Comparison of ENCODE assay signal across 32 cellular contexts in genomic region chr1:115137191-115137590, GRCh38.
"Had no signal": no experiment of that assay in that cellular context is flagged by ENCODE, and none has a peak within 500 bp of the region (broad histone marks: within the 10 kb centered on the region; RNA-seq: fewer than 3 reads in every experiment).

No MANE protein-coding gene starts in this region.

- H3K27ac Mint-ChIP-seq: activated CD4-positive, alpha-beta T cell treated with anti-CD3 and anti-CD28 coated beads for 36 hours; activated CD4-positive, alpha-beta T cell treated with anti-CD3 and anti-CD28 coated beads, Interleukin-2, amount 10 ng/mL, durations not matched to agents 7 days and 5 days; activated CD8-positive, alpha-beta T cell treated with anti-CD3 and anti-CD28 coated beads, Interleukin-2, amount 10 ng/mL, durations not matched to agents 7 days and 5 days; activated naive CD4-positive, alpha-beta T cell treated with anti-CD3 and anti-CD28 coated beads, Interleukin-2, amount 50 U/mL, for 24 hours; activated naive CD8-positive, alpha-beta T cell treated with anti-CD3 and anti-CD28 coated beads, Interleukin-2, amount 10 ng/mL, durations not matched to agents 7 days and 5 days; activated T-cell treated with anti-CD3 and anti-CD28 coated beads, Interleukin-2, amount 50 U/mL, for 24 hours; activated T-helper 2 cell treated with anti-CD3 and anti-CD28 coated beads, Interferon-gamma antibody, Interleukin-2, Interleukin-4, amounts not matched to agents 10 μg/mL and 5 μg/mL and 100 μg/mL, durations not matched to agents 14 hours and 24 hours and 36 hours; T-helper 1 cell treated with Interleukin-12 subunit alpha and Interleukin-12 subunit beta and Interleukin-4 antibody, amounts not matched to agents 30 μg/mL and 1 μg/mL, for 36 hours; T-helper 2 cell treated with Interferon-gamma antibody and Interleukin-4, amounts not matched to agents 5 μg/mL and 100 μg/mL, for 36 hours had no signal

- H3K36me3 ChIP-seq: SJCRH30 had no signal

- H3K9ac ChIP-seq: KMS-11, SK-N-SH had no signal

- H2AFZ ChIP-seq: PC-9 had no signal

- DNase-seq: activated CD4-positive, alpha-beta T cell treated with anti-CD3 and anti-CD28 coated beads for 36 hours; activated CD4-positive, alpha-beta T cell treated with anti-CD3 and anti-CD28 coated beads, Interleukin-2, amount 10 ng/mL, durations not matched to agents 7 days and 5 days; activated CD4-positive, alpha-beta T cell treated with anti-CD3 and anti-CD28 coated beads, Interleukin-2, amount 50 U/mL, for 48 hours; activated CD8-positive, alpha-beta T cell treated with anti-CD3 and anti-CD28 coated beads, Interleukin-2, amount 10 ng/mL, durations not matched to agents 7 days and 5 days; activated gamma-delta T cell; activated naive CD4-positive, alpha-beta T cell treated with Interleukin-2 at 50 U/mL for 16 hours; activated naive CD8-positive, alpha-beta T cell treated with anti-CD3 and anti-CD28 coated beads, Interleukin-2, amount 10 ng/mL, durations not matched to agents 7 days and 5 days; activated T-cell treated with anti-CD3 and anti-CD28 coated beads, Interleukin-2, amount 50 U/mL, for 24 hours; amygdala; MM.1S; MV-4-11; NCI-H1092; NCI-H1436 treated with DMSO at 0.1 percent for 48 hours; NCI-H1694 treated with DMSO at 0.1 percent for 48 hours; NCI-H2029; NCI-H345; NCI-H510A; NCI-H526; NCI-H748 treated with DMSO at 0.1 percent for 48 hours; NK-92 treated with Interleukin-12 subunit alpha and Interleukin-12 subunit beta, amount 100 ng/mL, for 24 hours; PC-9; Right ventricle myocardium superior; SJCRH30; SK-N-SH had no signal

- H3K9me3 Mint-ChIP-seq: activated CD4-positive, alpha-beta T cell treated with anti-CD3 and anti-CD28 coated beads, Interleukin-2, amount 10 ng/mL, durations not matched to agents 7 days and 5 days; activated naive CD4-positive, alpha-beta T cell treated with anti-CD3 and anti-CD28 coated beads, Interleukin-2, amount 50 U/mL, for 24 hours; activated naive CD8-positive, alpha-beta T cell treated with anti-CD3 and anti-CD28 coated beads, Interleukin-2, amount 10 ng/mL, durations not matched to agents 7 days and 5 days; activated T-cell treated with anti-CD3 and anti-CD28 coated beads, Interleukin-2, amount 50 U/mL, for 24 hours; activated T-helper 2 cell treated with anti-CD3 and anti-CD28 coated beads, Interferon-gamma antibody, Interleukin-2, Interleukin-4, amounts not matched to agents 10 μg/mL and 5 μg/mL and 100 μg/mL, durations not matched to agents 14 hours and 24 hours and 36 hours; T-helper 1 cell treated with Interleukin-12 subunit alpha and Interleukin-12 subunit beta and Interleukin-4 antibody, amounts not matched to agents 30 μg/mL and 1 μg/mL, for 36 hours; T-helper 2 cell treated with Interferon-gamma antibody and Interleukin-4, amounts not matched to agents 5 μg/mL and 100 μg/mL, for 36 hours had no signal

- H3K27ac ChIP-seq: KMS-11, RWPE1, SJCRH30 had no signal

- H3K36me3 Mint-ChIP-seq: activated naive CD4-positive, alpha-beta T cell treated with anti-CD3 and anti-CD28 coated beads, Interleukin-2, amount 50 U/mL, for 24 hours; activated naive CD8-positive, alpha-beta T cell treated with anti-CD3 and anti-CD28 coated beads, Interleukin-2, amount 10 ng/mL, durations not matched to agents 7 days and 5 days had no signal

- H3K27me3 ChIP-seq: SJCRH30 had no signal

- FAIRE-seq: RCC 7860, TTC549 had no signal

- ATAC-seq: activated CD4-positive, alpha-beta T cell treated with anti-CD3 and anti-CD28 coated beads for 36 hours; activated CD8-positive, alpha-beta T cell treated with anti-CD3 and anti-CD28 coated beads, Interleukin-2, amount 10 ng/mL, durations not matched to agents 7 days and 5 days had no signal

- H3K9me3 ChIP-seq: SJCRH30, SK-N-SH had no signal

- H3K4me3 ChIP-seq: PC-9, SJCRH30 had no signal

- H3K9me2 ChIP-seq: SK-N-SH had no signal

- H3K4me1 Mint-ChIP-seq: activated CD4-positive, alpha-beta T cell treated with anti-CD3 and anti-CD28 coated beads, Interleukin-2, amount 10 ng/mL, durations not matched to agents 7 days and 5 days had no signal

- H3K4me3 Mint-ChIP-seq: activated CD4-positive, alpha-beta T cell treated with anti-CD3 and anti-CD28 coated beads for 36 hours; activated CD4-positive, alpha-beta T cell treated with anti-CD3 and anti-CD28 coated beads, Interleukin-2, amount 10 ng/mL, durations not matched to agents 7 days and 5 days; activated CD8-positive, alpha-beta T cell treated with anti-CD3 and anti-CD28 coated beads, Interleukin-2, amount 10 ng/mL, durations not matched to agents 7 days and 5 days; activated naive CD4-positive, alpha-beta T cell treated with anti-CD3 and anti-CD28 coated beads, Interleukin-2, amount 50 U/mL, for 24 hours; activated naive CD8-positive, alpha-beta T cell treated with anti-CD3 and anti-CD28 coated beads, Interleukin-2, amount 10 ng/mL, durations not matched to agents 7 days and 5 days; activated T-cell treated with anti-CD3 and anti-CD28 coated beads, Interleukin-2, amount 50 U/mL, for 24 hours; T-helper 1 cell treated with Interleukin-12 subunit alpha and Interleukin-12 subunit beta and Interleukin-4 antibody, amounts not matched to agents 30 μg/mL and 1 μg/mL, for 36 hours; T-helper 2 cell treated with Interferon-gamma antibody and Interleukin-4, amounts not matched to agents 5 μg/mL and 100 μg/mL, for 36 hours had no signal

- H3K4me2 ChIP-seq: KMS-11, PC-9, SK-N-SH had no signal
